8 cellular contexts compared by ENCODE assay signal in genomic region chr3:9302425-9303181, GRCh38. TPM values are rescaled to one million over a fixed set of nuclear protein-coding genes. Genes with fewer than 3 reads are reported as not detected.
DNase-seq lines count a peak whose midpoint lies in the region; ATAC-seq, FAIRE-seq and TF ChIP-seq lines count a peak whose summit lies in the region.

No MANE protein-coding gene starts in this region.

- no peak for FAIRE-seq in keratinocyte (lab: Jason Lieb, UNC)

- DNase-seq in NCI-H1436 (lab: John Stamatoyannopoulos, UW) (peak; percentile 68), NCI-H1436 treated with DMSO at 0.1 percent for 48 hours (lab: John Stamatoyannopoulos, UW) (no peak), NCI-H2227 treated with DMSO at 0.1 percent for 48 hours (lab: John Stamatoyannopoulos, UW) (peak; percentile 78), cerebellar cortex (ENCODE audit: low spot score) (peak; percentile 94), keratinocyte (ENCODE audit: low read depth, low spot score) (peak; percentile 94)
- peak; percentile 69 for DNase-seq in activated CD4-positive, alpha-beta T cell treated with anti-CD3 and anti-CD28 coated beads for 1 hour
- peak; percentile 84 for DNase-seq in stimulated activated CD4-positive, alpha-beta T cell treated with anti-CD3 and anti-CD28 coated beads, Interleukin-15, amount 100 ng/mL, for 24 hours

- H3K4me3 ChIP-seq in keratinocyte (ENCODE audit: control insufficient read depth in 2 of 3, extremely low read depth in 1 of 3, insufficient read depth in 2 of 3, low read depth in 1 of 3, low read length in 3 of 3), result peak overlapping the region; percentile 34 to 75 (median 51)

- H3K27me3 ChIP-seq in keratinocyte (ENCODE audit: control insufficient read depth, extremely low read depth, insufficient read depth, low read length), result no peaks in the 10 kb centered on the region

- H3K36me3 ChIP-seq in keratinocyte (ENCODE audit: control insufficient read depth in 2 of 2, extremely low read depth in 1 of 2, insufficient read depth in 2 of 2, low read length in 2 of 2), result no peaks in the 10 kb centered on the region

- peak overlapping the region; percentile 80 for H3K9ac ChIP-seq in keratinocyte (ENCODE audit: control insufficient read depth, extremely low read depth, insufficient read depth, low read length)

- H3K4me2 ChIP-seq in keratinocyte (ENCODE audit: control insufficient read depth, extremely low read depth, insufficient read depth, low read depth, low read length), result peak overlapping the region; percentile 97

- dilution Hi-C loops in keratinocyte (cut with MboI; ENCODE audit: extremely low pct_ligation_motif_present, low sequenced_read_pairs), result loop anchor here (25.0 kb wide), 1 partner anchor 315 kb away; no protein-coding TSS in a partner anchor

- peak; percentile 77 to 93 (median 88) for TF ChIP-seq CTCF in keratinocyte (optimal IDR thresholded peaks at IDR 0.05 in 1 of 3, IDR thresholded peaks at IDR 0.05 in 1 of 3, conservative IDR thresholded peaks at IDR 0.05 in 1 of 3; ENCODE audit: extremely low read depth in 1 of 3, insufficient read depth in 2 of 3, low read length in 3 of 3)

- H2AFZ ChIP-seq in keratinocyte (ENCODE audit: control insufficient read depth, low read length), result peak overlapping the region; percentile 87

- H3K9me1 ChIP-seq in keratinocyte (ENCODE audit: control insufficient read depth, extremely low read depth, insufficient read depth, low read length), result no peaks in the 10 kb centered on the region

- peak; percentile 90 for ATAC-seq in HG03025 (IDR thresholded peaks at IDR 0.05; ENCODE audit: low FRiP score, unreplicated experiment)

- no peaks in the 10 kb centered on the region for H3K79me2 ChIP-seq in keratinocyte (ENCODE audit: control insufficient read depth, insufficient read depth, low read length)

- no peaks in the 10 kb centered on the region for H4K20me1 ChIP-seq in keratinocyte (ENCODE audit: control insufficient read depth, extremely low read depth, insufficient read depth, low read length)

- H3K27ac ChIP-seq in keratinocyte (ENCODE audit: control insufficient read depth, insufficient read depth, low read length), result peak overlapping the region; percentile 92

- H3K4me1 ChIP-seq in keratinocyte (ENCODE audit: control insufficient read depth, extremely low read depth, insufficient read depth, low read length), result peaks cover 21% of the 10 kb centered on the region

- H3K9me3 ChIP-seq in keratinocyte (ENCODE audit: control insufficient read depth, low read depth, low read length), result no peaks in the 10 kb centered on the region

RNA-seq across cellular contexts. Expression of gene SRGAP3, which starts 53.2 kb away (rescaled TPM):
- 4.3 to 7.2 TPM (median 6.2 TPM) in 3 replicates for polyA plus RNA-seq in keratinocyte
- 6.6 TPM for polyA plus RNA-seq in keratinocyte (2011; ENCODE audit: low read depth)
- 2.7 and 3.8 TPM in 2 replicates for polyA plus RNA-seq in keratinocyte (2011; cell fraction: cytosol; rRNA removed)
- 17.0 and 19.0 TPM in 2 replicates for polyA plus RNA-seq in keratinocyte (2011; cell fraction: nucleus; rRNA removed)
- 6.6 and 6.7 TPM in 2 replicates for polyA plus RNA-seq in keratinocyte (2012; ENCODE audit: low replicate concordance)
- 19.8 to 41.2 TPM (median 29.3 TPM) in 3 replicates for polyA minus RNA-seq in keratinocyte
- polyA minus RNA-seq in keratinocyte (2011; cell fraction: cytosol; rRNA and poly(A)+ RNA removed), result 7.1 TPM
- 23.6 and 48.1 TPM in 2 replicates for polyA minus RNA-seq in keratinocyte (2011; cell fraction: nucleus; rRNA and poly(A)+ RNA removed)
